ENCODE assay signal across 10 cellular contexts in the genomic region with DNA sequence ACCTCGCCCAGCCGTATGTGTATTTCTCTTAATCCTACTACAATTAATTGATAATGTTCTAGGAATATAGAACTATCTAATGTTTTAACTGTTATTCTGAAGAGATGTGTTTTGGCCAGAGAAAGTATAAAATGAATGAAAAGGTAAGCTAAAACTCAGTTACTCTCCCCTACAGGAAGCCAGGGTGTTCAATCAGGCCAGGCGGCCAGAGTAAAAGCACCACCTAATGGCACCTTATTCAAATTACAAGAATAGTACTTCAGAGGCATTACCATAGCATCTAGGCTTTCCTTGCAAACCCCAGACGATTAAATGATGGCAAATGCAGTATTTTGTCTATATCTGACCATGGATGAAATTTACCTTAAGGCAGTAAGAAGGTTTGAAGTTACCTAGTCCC. TPM values are rescaled to one million over a fixed set of nuclear protein-coding genes. Genes with fewer than 3 reads are reported as not detected.
DNase-seq lines count a peak whose midpoint lies in the region; ATAC-seq, FAIRE-seq and TF ChIP-seq lines count a peak whose summit lies in the region.
"Had no signal": no experiment of that assay in that cellular context is flagged by ENCODE, and none has a peak within 500 bp of the region (broad histone marks: within the 10 kb centered on the region; RNA-seq: fewer than 3 reads in every experiment).

No MANE protein-coding gene starts in this region.

- no peak for TF ChIP-seq POLR2A in HepG2 (IDR thresholded peaks at IDR 0.05; ENCODE audit: insufficient read depth in 1 of 2, low read depth in 2 of 2, low read length in 2 of 2)

- intact Hi-C loops in HepG2 (cut with micrococcal nuclease; ENCODE audit: unreplicated experiment), result loop anchor here (5.0 kb wide), 1 partner anchor 275 kb away; no protein-coding TSS in a partner anchor

- H3K27ac ChIP-seq in HepG2 (ENCODE audit: extremely low read length, insufficient read depth, low read length), result no peak overlapping the region

- H3K9ac ChIP-seq in HepG2 (ENCODE audit: insufficient read depth, low read depth, low read length), result no peak overlapping the region

- TF ChIP-seq EP300 in HepG2 (IDR thresholded peaks at IDR 0.05; ENCODE audit: low read depth in 2 of 2, low read length in 2 of 2) (no peak), HepG2 (CRISPR knock-in tag; IDR thresholded peaks at IDR 0.05; ENCODE audit: borderline replicate concordance) (no peak)

- WGBS in HepG2 (ENCODE audit: low lambda C conversion rate), result 48% methylated on average over 4 of the region's 4 CpGs

- no peaks in the 10 kb centered on the region for H4K20me1 ChIP-seq in HepG2 (ENCODE audit: insufficient read depth, low read length)

- H3K27me3 ChIP-seq in HepG2 (ENCODE audit: control insufficient read depth in 1 of 2, insufficient read depth in 2 of 2, low read length in 2 of 2), result no peaks in the 10 kb centered on the region

- H3K4me1 ChIP-seq in HepG2 (ENCODE audit: insufficient read depth, low read length), result peaks cover 22% of the 10 kb centered on the region

- FAIRE-seq in HepG2 (lab: Jason Lieb, UNC), result no peak

- H3K36me3 Mint-ChIP-seq in WTC11, result no peaks in the 10 kb centered on the region
- H3K36me3 Mint-ChIP-seq: activated naive CD4-positive, alpha-beta T cell treated with anti-CD3 and anti-CD28 coated beads, Interleukin-2, amount 50 U/mL, for 24 hours had no signal

- H3K4me1 Mint-ChIP-seq in WTC11, result 0 out of 2 replicates have a peak, but pooled peaks cover 3% of the 10 kb centered on the region
- H3K4me1 Mint-ChIP-seq: activated naive CD4-positive, alpha-beta T cell treated with anti-CD3 and anti-CD28 coated beads, Interleukin-2, amount 50 U/mL, for 24 hours had no signal

- H3K27ac Mint-ChIP-seq in WTC11, result no peak overlapping the region
- H3K27ac Mint-ChIP-seq: activated naive CD4-positive, alpha-beta T cell treated with anti-CD3 and anti-CD28 coated beads, Interleukin-2, amount 50 U/mL, for 24 hours had no signal

- no peaks in the 10 kb centered on the region for H3K9me3 Mint-ChIP-seq in WTC11
- H3K9me3 Mint-ChIP-seq: activated naive CD4-positive, alpha-beta T cell treated with anti-CD3 and anti-CD28 coated beads, Interleukin-2, amount 50 U/mL, for 24 hours had no signal

- H3K9me3 ChIP-seq in HepG2 (ENCODE audit: low read length), result no peaks in the 10 kb centered on the region

- H3K4me2 ChIP-seq in HepG2 (ENCODE audit: low read depth, low read length), result no peak overlapping the region

- no peak overlapping the region for H2AFZ ChIP-seq in HepG2 (ENCODE audit: low read length)

- no peak for TF ChIP-seq CTCF in WTC11 (IDR thresholded peaks at IDR 0.05)
- TF ChIP-seq CTCF in HepG2 (CRISPR knock-in tag; IDR thresholded peaks at IDR 0.05), result peak; percentile 70

- no peaks in the 10 kb centered on the region for H3K27me3 Mint-ChIP-seq in WTC11 (ENCODE audit: low read depth)

- ATAC-seq in WTC11 (peak; percentile 95), HepG2 (peak; percentile 84), HG02885 (IDR thresholded peaks at IDR 0.05; ENCODE audit: poor library complexity, unreplicated experiment) (no peak)

- in situ Hi-C loops in HepG2 (cut with HindIII; ENCODE audit: extremely low pct_ligation_motif_present, low pct_unique_long_range_greater_than_20kb), result no loop called here

- no peaks in the 10 kb centered on the region for H3K36me3 ChIP-seq in HepG2 (replicated peaks in 1 of 2; ENCODE audit: control insufficient read depth in 1 of 2, insufficient read depth in 2 of 2, low read length in 2 of 2)

- BruUV-seq in HepG2 (replicated peaks; lab: Mats Ljungman, UMichigan), result no TSS peak

- no peak overlapping the region for H3K4me3 Mint-ChIP-seq in WTC11
- H3K4me3 Mint-ChIP-seq: activated naive CD4-positive, alpha-beta T cell treated with anti-CD3 and anti-CD28 coated beads, Interleukin-2, amount 50 U/mL, for 24 hours had no signal

- POLR2A ChIA-PET in WTC11 (lab: Charles Lee), result no interaction called here
- POLR2A ChIA-PET in HepG2 (lab: Yijun Ruan, JAX), result no interaction called here

- DNase-seq in NCI-H146 (lab: John Stamatoyannopoulos, UW) (peak; percentile 27), NCI-H146 treated with DMSO at 0.1 percent for 48 hours (lab: John Stamatoyannopoulos, UW; ENCODE audit: unreplicated experiment) (no peak), WTC11 (ENCODE audit: low spot score) (peak; percentile 30), HepG2 (ENCODE audit: low spot score) (no peak), HK-2 (ENCODE audit: unreplicated experiment) (no peak)
- DNase-seq in Jurkat, Clone E6-1 (ENCODE audit: low read depth, low spot score), result peak; percentile 6
- DNase-seq in effector CD4-positive, alpha-beta T cell, result no peak
- DNase-seq: NCI-H1092 treated with DMSO at 0.1 percent for 48 hours had no signal

- no peak overlapping the region for H3K4me3 ChIP-seq in Jurkat, Clone E6-1 (ENCODE audit: low read length)
- H3K4me3 ChIP-seq in HepG2 (replicated peaks in 1 of 3; ENCODE audit: insufficient read depth in 1 of 3, low read depth in 2 of 3, low read length in 3 of 3), result no peak overlapping the region

- TF ChIP-seq RAD21 in HepG2 (CRISPR knock-in tag; IDR thresholded peaks at IDR 0.05), result 0 out of 2 replicates have a peak, but pooled peaks have one; percentile 10

- H3K79me2 ChIP-seq in HepG2 (ENCODE audit: insufficient read depth, low read length), result no peaks in the 10 kb centered on the region

- CTCF ChIA-PET in WTC11 (lab: Charles Lee) (interaction anchor here (0.5 to 1.7 kb wide), 8 partner anchors 9 to 386 kb away, joined by 3 to 13 read pairs (median 4); partner anchors contain the start of gene SNX4), HepG2 (lab: Yijun Ruan, JAX; ENCODE audit: low intra/inter-chr PET ratio, low total read pairs) (interaction anchor here (0.5 to 1.4 kb wide), 2 partner anchors 53 to 273 kb away, joined by 3 to 6 read pairs; no protein-coding TSS in a partner anchor)

TF ChIP-seq in WTC11, 78 proteins besides CTCF, POLR2A, EP300 and RAD21 (continues in another document):
- no peak for TF ChIP-seq TEAD4 (CRISPR knock-in tag; IDR thresholded peaks at IDR 0.05)

TF ChIP-seq in HepG2, 621 proteins besides CTCF, POLR2A, EP300 and RAD21:
- TF ChIP-seq ZNF546 (CRISPR knock-in tag; conservative IDR thresholded peaks at IDR 0.05) (no peak), STAG1 (CRISPR knock-in tag; IDR thresholded peaks at IDR 0.05) (peak; percentile 74), ATRX (CRISPR knock-in tag; IDR thresholded peaks at IDR 0.05; ENCODE audit: borderline replicate concordance) (no peak), THYN1 (CRISPR knock-in tag; IDR thresholded peaks at IDR 0.05; ENCODE audit: borderline replicate concordance, low read depth) (no peak)

RNA-seq across cellular contexts. Expression of gene SLC12A8, which starts 10.4 kb away (rescaled TPM):
- not detected for polyA plus RNA-seq in Jurkat, Clone E6-1 (2012; ENCODE audit: insufficient read depth, insufficient read length)
- total RNA-seq in WTC11 (2021) (7.5 to 10.3 TPM (median 9.1 TPM) in 3 replicates), HepG2 (2016; rRNA removed; fragmentation: Illumina TruSeq; extraction: Trizol) (0.13 and 0.71 TPM in 2 replicates)
- 0.18 and 0.40 TPM in 2 replicates for total RNA-seq in HepG2 (2016; cell fraction: cytosol; rRNA removed; fragmentation: Illumina TruSeq; extraction: Trizol; ENCODE audit: low read depth)
- 0.33 and 0.52 TPM in 2 replicates for total RNA-seq in HepG2 (2016; cell fraction: insoluble cytoplasmic fraction; rRNA removed; fragmentation: Illumina TruSeq; extraction: Trizol)
- 0.10 and 0.34 TPM in 2 replicates for total RNA-seq in HepG2 (2016; cell fraction: membrane; rRNA removed; fragmentation: Illumina TruSeq; extraction: Trizol)
- 0.56 and 0.65 TPM in 2 replicates for total RNA-seq in HepG2 (2016; cell fraction: nucleus; rRNA removed; fragmentation: Illumina TruSeq; extraction: Trizol)
- 0.44 and 0.55 TPM in 2 replicates for polyA plus RNA-seq in HepG2 (2011; rRNA removed)
- polyA plus RNA-seq in HepG2 (2011; cell fraction: cytosol; rRNA removed), result 0.16 and 0.17 TPM in 2 replicates
- polyA plus RNA-seq in HepG2 (2011; cell fraction: nucleus; rRNA removed), result 0.14 and 0.79 TPM in 2 replicates
- 0.24 TPM in 1 of 2 replicates, not detected in the other for polyA plus RNA-seq in HepG2 (2012)
- polyA plus RNA-seq in HepG2 (2016; cell fraction: cytosol; fragmentation: Illumina TruSeq; extraction: Trizol; ENCODE audit: low read depth), result 0.03 TPM in 1 of 2 replicates, not detected in the other
- polyA plus RNA-seq in HepG2 (2016; cell fraction: insoluble cytoplasmic fraction; fragmentation: Illumina TruSeq; extraction: Trizol; ENCODE audit: low read depth), result 0.13 TPM in 1 of 2 replicates, not detected in the other
- polyA plus RNA-seq in HepG2 (2016; cell fraction: membrane; fragmentation: Illumina TruSeq; extraction: Trizol; ENCODE audit: low read depth), result 0.14 TPM in 1 of 2 replicates, not detected in the other
- 0.73 and 1.4 TPM in 2 replicates for polyA plus RNA-seq in HepG2 (2016; cell fraction: nucleus; fragmentation: Illumina TruSeq; extraction: Trizol; ENCODE audit: insufficient read depth, low read depth)
- 1.2 and 6.6 TPM in 2 replicates for polyA minus RNA-seq in HepG2 (2011; rRNA and poly(A)+ RNA removed; ENCODE audit: low replicate concordance)
- polyA minus RNA-seq in HepG2 (2011; cell fraction: cytosol; rRNA and poly(A)+ RNA removed), result not detected in 2 replicates
- 0.62 and 0.90 TPM in 2 replicates for polyA minus RNA-seq in HepG2 (2011; cell fraction: nucleus; rRNA and poly(A)+ RNA removed)

Comparison
In these comparisons a context has a peak if more than half of its experiments do, and no peak if none do; other contexts are left out.
1. DNase-seq: peak in NCI-H146 (single experiment), Jurkat, Clone E6-1 (single experiment) and WTC11 (single experiment); none in NCI-H146 treated with DMSO at 0.1 percent for 48 hours (single experiment), HepG2 (single experiment), HK-2 (single experiment) and effector CD4-positive, alpha-beta T cell (single experiment).